ENCODE assay signal across 1 cellular context in the genomic region with DNA sequence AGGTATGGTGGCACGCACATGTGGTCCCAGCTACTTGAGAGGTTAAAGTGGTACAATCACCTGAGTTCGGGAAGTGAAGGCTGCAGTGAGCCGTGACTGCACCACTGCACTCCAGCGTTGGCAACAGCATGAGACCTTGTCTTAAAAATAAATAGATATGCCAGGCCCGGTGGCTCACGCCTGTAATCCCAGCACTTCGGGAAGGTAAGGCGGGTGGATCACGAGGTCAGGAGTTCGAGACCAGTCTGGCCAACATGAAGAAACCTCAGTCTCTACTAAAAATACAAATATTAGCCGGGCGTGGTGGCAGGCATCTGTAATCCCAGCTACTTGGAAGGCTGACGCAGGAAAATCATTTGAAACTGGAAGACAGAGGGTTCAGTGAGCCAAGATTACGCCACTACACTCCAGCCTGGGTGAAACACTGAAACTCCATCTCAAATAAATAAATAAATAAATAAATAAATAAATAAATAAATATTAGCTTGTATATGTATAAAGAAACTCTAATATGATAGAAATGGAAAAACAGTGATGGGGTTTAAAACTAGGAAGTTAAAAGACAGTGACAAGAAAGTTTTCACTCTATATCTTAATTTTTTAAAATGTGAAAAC.
TF ChIP-seq lines count a peak whose summit lies in the region.

No MANE protein-coding gene starts in this region.

TF ChIP-seq in HEK293, 187 proteins besides CTCF, POLR2A, EP300 and RAD21 (continued from another document and continues in another):
- TF ChIP-seq ZNF561 (tag by site-specific recombination; IDR thresholded peaks at IDR 0.05; ENCODE audit: borderline replicate concordance) (no peak), ZNF677 (tag by site-specific recombination; IDR thresholded peaks at IDR 0.05) (no peak), GLI2 (tag by site-specific recombination; IDR thresholded peaks at IDR 0.05; ENCODE audit: borderline replicate concordance, low read depth) (peak; percentile 14; the same call in 1 of the 2 replicates), SP3 (tag by site-specific recombination; IDR thresholded peaks at IDR 0.05) (0 out of 2 replicates have a peak, but pooled peaks have one; percentile 20), ZNF426 (tag by site-specific recombination; IDR thresholded peaks at IDR 0.05) (peak; percentile 96), HOXC10 (CRISPR knock-in tag; IDR thresholded peaks at IDR 0.05) (no peak), ZNF133 (tag by site-specific recombination; IDR thresholded peaks at IDR 0.05) (no peak), ZNF626 (tag by site-specific recombination; IDR thresholded peaks at IDR 0.05) (no peak), ZBTB1 (tag by site-specific recombination; IDR thresholded peaks at IDR 0.05) (0 out of 2 replicates have a peak, but pooled peaks have one; percentile 52), ZNF501 (tag by site-specific recombination; IDR thresholded peaks at IDR 0.05) (peak; percentile 84; the same call in 1 of the 2 replicates), ZNF473 (tag by site-specific recombination; IDR thresholded peaks at IDR 0.05) (no peak), ZNF266 (tag by site-specific recombination; IDR thresholded peaks at IDR 0.05; ENCODE audit: low read depth) (peak; percentile 89), ZNF623 (tag by site-specific recombination; IDR thresholded peaks at IDR 0.05) (peak; percentile 83), ZNF785 (tag by site-specific recombination; IDR thresholded peaks at IDR 0.05) (no peak), ZNF701 (tag by site-specific recombination; IDR thresholded peaks at IDR 0.05) (no peak), ZNF747 (tag by site-specific recombination; IDR thresholded peaks at IDR 0.05) (no peak), ZNF558 (tag by site-specific recombination; IDR thresholded peaks at IDR 0.05) (peak; percentile 86; the same call in 1 of the 2 replicates), ZNF629 (tag by site-specific recombination; IDR thresholded peaks at IDR 0.05) (peak; percentile 65; the same call in 1 of the 2 replicates), ZNF571 (tag by site-specific recombination; IDR thresholded peaks at IDR 0.05) (no peak), ZNF24 (tag by site-specific recombination; IDR thresholded peaks at IDR 0.05) (no peak), PRDM1 (tag by site-specific recombination; IDR thresholded peaks at IDR 0.05) (no peak), ZNF555 (tag by site-specific recombination; conservative IDR thresholded peaks at IDR 0.05) (peak; percentile 94), ZNF202 (tag by site-specific recombination; IDR thresholded peaks at IDR 0.05; ENCODE audit: borderline replicate concordance) (peak; percentile 86), ZNF791 (tag by site-specific recombination; IDR thresholded peaks at IDR 0.05) (0 out of 2 replicates have a peak, but pooled peaks have one; percentile 55), ZNF274 (IDR thresholded peaks at IDR 0.05; ENCODE audit: low read length) (no peak), ZNF274 (tag by site-specific recombination; IDR thresholded peaks at IDR 0.05; ENCODE audit: borderline replicate concordance) (no peak), ZNF366 (tag by site-specific recombination; conservative IDR thresholded peaks at IDR 0.05) (0 out of 2 replicates have a peak, but pooled peaks have one; percentile 10), KLF7 (tag by site-specific recombination; IDR thresholded peaks at IDR 0.05; ENCODE audit: borderline replicate concordance) (peak; percentile 58; the same call in 1 of the 2 replicates)
- TF ChIP-seq, protein P1, sequence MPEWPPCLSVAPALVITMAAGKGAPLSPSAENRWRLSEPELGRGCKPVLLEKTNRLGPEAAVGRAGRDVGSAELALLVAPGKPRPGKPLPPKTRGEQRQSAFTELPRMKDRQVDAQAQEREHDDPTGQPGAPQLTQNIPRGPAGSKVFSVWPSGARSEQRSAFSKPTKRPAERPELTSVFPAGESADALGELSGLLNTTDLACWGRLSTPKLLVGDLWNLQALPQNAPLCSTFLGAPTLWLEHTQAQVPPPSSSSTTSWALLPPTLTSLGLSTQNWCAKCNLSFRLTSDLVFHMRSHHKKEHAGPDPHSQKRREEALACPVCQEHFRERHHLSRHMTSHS (tag by site-specific recombination; IDR thresholded peaks at IDR 0.05) = no peak
- TF ChIP-seq, protein P2, sequence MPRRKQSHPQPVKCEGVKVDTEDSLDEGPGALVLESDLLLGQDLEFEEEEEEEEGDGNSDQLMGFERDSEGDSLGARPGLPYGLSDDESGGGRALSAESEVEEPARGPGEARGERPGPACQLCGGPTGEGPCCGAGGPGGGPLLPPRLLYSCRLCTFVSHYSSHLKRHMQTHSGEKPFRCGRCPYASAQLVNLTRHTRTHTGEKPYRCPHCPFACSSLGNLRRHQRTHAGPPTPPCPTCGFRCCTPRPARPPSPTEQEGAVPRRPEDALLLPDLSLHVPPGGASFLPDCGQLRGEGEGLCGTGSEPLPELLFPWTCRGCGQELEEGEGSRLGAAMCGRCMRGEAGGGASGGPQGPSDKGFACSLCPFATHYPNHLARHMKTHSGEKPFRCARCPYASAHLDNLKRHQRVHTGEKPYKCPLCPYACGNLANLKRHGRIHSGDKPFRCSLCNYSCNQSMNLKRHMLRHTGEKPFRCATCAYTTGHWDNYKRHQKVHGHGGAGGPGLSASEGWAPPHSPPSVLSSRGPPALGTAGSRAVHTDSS (tag by site-specific recombination; IDR thresholded peaks at IDR 0.05) = no peak
- TF ChIP-seq, protein P3, sequence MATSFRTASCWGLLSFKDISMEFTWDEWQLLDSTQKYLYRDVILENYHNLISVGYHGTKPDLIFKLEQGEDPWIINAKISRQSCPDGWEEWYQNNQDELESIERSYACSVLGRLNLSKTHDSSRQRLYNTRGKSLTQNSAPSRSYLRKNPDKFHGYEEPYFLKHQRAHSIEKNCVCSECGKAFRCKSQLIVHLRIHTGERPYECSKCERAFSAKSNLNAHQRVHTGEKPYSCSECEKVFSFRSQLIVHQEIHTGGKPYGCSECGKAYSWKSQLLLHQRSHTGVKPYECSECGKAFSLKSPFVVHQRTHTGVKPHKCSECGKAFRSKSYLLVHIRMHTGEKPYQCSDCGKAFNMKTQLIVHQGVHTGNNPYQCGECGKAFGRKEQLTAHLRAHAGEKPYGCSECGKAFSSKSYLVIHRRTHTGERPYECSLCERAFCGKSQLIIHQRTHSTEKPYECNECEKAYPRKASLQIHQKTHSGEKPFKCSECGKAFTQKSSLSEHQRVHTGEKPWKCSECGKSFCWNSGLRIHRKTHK (tag by site-specific recombination; IDR thresholded peaks at IDR 0.05) = no peak
- TF ChIP-seq, protein P4, sequence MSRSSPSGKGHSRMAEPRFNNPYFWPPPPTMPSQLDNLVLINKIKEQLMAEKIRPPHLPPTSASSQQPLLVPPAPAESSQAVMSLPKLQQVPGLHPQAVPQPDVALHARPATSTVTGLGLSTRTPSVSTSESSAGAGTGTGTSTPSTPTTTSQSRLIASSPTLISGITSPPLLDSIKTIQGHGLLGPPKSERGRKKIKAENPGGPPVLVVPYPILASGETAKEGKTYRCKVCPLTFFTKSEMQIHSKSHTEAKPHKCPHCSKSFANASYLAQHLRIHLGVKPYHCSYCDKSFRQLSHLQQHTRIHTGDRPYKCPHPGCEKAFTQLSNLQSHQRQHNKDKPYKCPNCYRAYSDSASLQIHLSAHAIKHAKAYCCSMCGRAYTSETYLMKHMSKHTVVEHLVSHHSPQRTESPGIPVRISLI (tag by site-specific recombination; IDR thresholded peaks at IDR 0.05) = no peak
- TF ChIP-seq, protein P5, sequence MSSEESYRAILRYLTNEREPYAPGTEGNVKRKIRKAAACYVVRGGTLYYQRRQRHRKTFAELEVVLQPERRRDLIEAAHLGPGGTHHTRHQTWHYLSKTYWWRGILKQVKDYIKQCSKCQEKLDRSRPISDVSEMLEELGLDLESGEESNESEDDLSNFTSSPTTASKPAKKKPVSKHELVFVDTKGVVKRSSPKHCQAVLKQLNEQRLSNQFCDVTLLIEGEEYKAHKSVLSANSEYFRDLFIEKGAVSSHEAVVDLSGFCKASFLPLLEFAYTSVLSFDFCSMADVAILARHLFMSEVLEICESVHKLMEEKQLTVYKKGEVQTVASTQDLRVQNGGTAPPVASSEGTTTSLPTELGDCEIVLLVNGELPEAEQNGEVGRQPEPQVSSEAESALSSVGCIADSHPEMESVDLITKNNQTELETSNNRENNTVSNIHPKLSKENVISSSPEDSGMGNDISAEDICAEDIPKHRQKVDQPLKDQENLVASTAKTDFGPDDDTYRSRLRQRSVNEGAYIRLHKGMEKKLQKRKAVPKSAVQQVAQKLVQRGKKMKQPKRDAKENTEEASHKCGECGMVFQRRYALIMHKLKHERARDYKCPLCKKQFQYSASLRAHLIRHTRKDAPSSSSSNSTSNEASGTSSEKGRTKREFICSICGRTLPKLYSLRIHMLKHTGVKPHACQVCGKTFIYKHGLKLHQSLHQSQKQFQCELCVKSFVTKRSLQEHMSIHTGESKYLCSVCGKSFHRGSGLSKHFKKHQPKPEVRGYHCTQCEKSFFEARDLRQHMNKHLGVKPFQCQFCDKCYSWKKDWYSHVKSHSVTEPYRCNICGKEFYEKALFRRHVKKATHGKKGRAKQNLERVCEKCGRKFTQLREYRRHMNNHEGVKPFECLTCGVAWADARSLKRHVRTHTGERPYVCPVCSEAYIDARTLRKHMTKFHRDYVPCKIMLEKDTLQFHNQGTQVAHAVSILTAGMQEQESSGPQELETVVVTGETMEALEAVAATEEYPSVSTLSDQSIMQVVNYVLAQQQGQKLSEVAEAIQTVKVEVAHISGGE (tag by site-specific recombination; conservative IDR thresholded peaks at IDR 0.05; ENCODE audit: low read depth) = peak; percentile 85
- TF ChIP-seq, protein P6, sequence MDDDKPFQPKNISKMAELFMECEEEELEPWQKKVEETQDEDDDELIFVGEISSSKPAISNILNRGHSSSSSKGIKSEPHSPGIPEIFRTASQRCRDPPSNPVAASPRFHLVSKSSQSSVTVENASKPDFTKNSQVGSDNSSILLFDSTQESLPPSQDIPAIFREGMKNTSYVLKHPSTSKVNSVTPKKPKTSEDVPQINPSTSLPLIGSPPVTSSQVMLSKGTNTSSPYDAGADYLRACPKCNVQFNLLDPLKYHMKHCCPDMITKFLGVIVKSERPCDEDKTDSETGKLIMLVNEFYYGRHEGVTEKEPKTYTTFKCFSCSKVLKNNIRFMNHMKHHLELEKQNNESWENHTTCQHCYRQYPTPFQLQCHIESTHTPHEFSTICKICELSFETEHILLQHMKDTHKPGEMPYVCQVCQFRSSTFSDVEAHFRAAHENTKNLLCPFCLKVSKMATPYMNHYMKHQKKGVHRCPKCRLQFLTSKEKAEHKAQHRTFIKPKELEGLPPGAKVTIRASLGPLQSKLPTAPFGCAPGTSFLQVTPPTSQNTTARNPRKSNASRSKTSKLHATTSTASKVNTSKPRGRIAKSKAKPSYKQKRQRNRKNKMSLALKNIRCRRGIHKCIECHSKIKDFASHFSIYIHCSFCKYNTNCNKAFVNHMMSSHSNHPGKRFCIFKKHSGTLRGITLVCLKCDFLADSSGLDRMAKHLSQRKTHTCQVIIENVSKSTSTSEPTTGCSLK (tag by site-specific recombination; IDR thresholded peaks at IDR 0.05) = no peak
- TF ChIP-seq, protein P7, sequence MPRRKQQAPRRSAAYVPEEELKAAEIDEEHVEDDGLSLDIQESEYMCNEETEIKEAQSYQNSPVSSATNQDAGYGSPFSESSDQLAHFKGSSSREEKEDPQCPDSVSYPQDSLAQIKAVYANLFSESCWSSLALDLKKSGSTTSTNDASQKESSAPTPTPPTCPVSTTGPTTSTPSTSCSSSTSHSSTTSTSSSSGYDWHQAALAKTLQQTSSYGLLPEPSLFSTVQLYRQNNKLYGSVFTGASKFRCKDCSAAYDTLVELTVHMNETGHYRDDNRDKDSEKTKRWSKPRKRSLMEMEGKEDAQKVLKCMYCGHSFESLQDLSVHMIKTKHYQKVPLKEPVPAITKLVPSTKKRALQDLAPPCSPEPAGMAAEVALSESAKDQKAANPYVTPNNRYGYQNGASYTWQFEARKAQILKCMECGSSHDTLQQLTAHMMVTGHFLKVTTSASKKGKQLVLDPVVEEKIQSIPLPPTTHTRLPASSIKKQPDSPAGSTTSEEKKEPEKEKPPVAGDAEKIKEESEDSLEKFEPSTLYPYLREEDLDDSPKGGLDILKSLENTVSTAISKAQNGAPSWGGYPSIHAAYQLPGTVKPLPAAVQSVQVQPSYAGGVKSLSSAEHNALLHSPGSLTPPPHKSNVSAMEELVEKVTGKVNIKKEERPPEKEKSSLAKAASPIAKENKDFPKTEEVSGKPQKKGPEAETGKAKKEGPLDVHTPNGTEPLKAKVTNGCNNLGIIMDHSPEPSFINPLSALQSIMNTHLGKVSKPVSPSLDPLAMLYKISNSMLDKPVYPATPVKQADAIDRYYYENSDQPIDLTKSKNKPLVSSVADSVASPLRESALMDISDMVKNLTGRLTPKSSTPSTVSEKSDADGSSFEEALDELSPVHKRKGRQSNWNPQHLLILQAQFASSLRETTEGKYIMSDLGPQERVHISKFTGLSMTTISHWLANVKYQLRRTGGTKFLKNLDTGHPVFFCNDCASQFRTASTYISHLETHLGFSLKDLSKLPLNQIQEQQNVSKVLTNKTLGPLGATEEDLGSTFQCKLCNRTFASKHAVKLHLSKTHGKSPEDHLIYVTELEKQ (tag by site-specific recombination; IDR thresholded peaks at IDR 0.05; ENCODE audit: borderline replicate concordance) = no peak
- TF ChIP-seq, protein P8, sequence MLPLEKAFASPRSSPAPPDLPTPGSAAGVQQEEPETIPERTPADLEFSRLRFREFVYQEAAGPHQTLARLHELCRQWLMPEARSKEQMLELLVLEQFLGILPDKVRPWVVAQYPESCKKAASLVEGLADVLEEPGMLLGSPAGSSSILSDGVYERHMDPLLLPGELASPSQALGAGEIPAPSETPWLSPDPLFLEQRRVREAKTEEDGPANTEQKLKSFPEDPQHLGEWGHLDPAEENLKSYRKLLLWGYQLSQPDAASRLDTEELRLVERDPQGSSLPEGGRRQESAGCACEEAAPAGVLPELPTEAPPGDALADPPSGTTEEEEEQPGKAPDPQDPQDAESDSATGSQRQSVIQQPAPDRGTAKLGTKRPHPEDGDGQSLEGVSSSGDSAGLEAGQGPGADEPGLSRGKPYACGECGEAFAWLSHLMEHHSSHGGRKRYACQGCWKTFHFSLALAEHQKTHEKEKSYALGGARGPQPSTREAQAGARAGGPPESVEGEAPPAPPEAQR (tag by site-specific recombination; IDR thresholded peaks at IDR 0.05) = no peak
- TF ChIP-seq, protein P9, sequence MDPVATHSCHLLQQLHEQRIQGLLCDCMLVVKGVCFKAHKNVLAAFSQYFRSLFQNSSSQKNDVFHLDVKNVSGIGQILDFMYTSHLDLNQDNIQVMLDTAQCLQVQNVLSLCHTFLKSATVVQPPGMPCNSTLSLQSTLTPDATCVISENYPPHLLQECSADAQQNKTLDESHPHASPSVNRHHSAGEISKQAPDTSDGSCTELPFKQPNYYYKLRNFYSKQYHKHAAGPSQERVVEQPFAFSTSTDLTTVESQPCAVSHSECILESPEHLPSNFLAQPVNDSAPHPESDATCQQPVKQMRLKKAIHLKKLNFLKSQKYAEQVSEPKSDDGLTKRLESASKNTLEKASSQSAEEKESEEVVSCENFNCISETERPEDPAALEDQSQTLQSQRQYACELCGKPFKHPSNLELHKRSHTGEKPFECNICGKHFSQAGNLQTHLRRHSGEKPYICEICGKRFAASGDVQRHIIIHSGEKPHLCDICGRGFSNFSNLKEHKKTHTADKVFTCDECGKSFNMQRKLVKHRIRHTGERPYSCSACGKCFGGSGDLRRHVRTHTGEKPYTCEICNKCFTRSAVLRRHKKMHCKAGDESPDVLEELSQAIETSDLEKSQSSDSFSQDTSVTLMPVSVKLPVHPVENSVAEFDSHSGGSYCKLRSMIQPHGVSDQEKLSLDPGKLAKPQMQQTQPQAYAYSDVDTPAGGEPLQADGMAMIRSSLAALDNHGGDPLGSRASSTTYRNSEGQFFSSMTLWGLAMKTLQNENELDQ (tag by site-specific recombination; IDR thresholded peaks at IDR 0.05; ENCODE audit: low read depth) = no peak
